In genomic region chr15:78811825-78812183, GRCh38 we compare ENCODE assay signal across 8 cellular contexts. TPM values are rescaled to one million over a fixed set of nuclear protein-coding genes. Genes with fewer than 3 reads are reported as not detected.
DNase-seq lines count a peak whose midpoint lies in the region; ATAC-seq and TF ChIP-seq lines count a peak whose summit lies in the region.

No MANE protein-coding gene starts in this region.

- ATAC-seq in left lobe of liver, result peak; percentile 6

- H3K27me3 Mint-ChIP-seq in activated T-cell treated with anti-CD3 and anti-CD28 coated beads, Interleukin-2, amount 50 U/mL, for 24 hours, result peaks cover 51% of the 10 kb centered on the region
- H3K27me3 Mint-ChIP-seq in activated T-helper 2 cell treated with anti-CD3 and anti-CD28 coated beads, Interferon-gamma antibody, Interleukin-2, Interleukin-4, amounts not matched to agents 10 μg/mL and 5 μg/mL and 100 μg/mL, durations not matched to agents 14 hours and 24 hours and 36 hours (ENCODE audit: low read depth), result peaks cover 43% of the 10 kb centered on the region
- H3K27me3 Mint-ChIP-seq in type B pancreatic cell, result peaks cover 15% of the 10 kb centered on the region

- DNase-seq in activated T-cell treated with anti-CD3 and anti-CD28 coated beads, Interleukin-2, amount 50 U/mL, for 24 hours, result no peak
- DNase-seq in activated T-cell treated with anti-CD3 and anti-CD28 coated beads, Interleukin-2, amount 50 U/mL, for 1 hour, result no peak
- DNase-seq in activated T-helper 2 cell treated with anti-CD3 and anti-CD28 coated beads, Interferon-gamma antibody, Interleukin-2, Interleukin-4, amounts not matched to agents 10 μg/mL and 5 μg/mL and 100 μg/mL, durations not matched to agents 14 hours and 24 hours and 36 hours (ENCODE audit: low spot score), result no peak
- DNase-seq in left lobe of liver (ENCODE audit: low spot score) (no peak), type B pancreatic cell (ENCODE audit: extremely low spot score, unreplicated experiment) (no peak), inferior parietal cortex (ENCODE audit: extremely low spot score) (no peak), SK-N-DZ (ENCODE audit: low spot score) (no peak), epidermal melanocyte (ENCODE audit: insufficient read length, low spot score) (no peak)

- H3K4me1 Mint-ChIP-seq in activated T-cell treated with anti-CD3 and anti-CD28 coated beads, Interleukin-2, amount 50 U/mL, for 24 hours (ENCODE audit: low read depth), result peaks cover 8% of the 10 kb centered on the region
- peaks cover 7% of the 10 kb centered on the region for H3K4me1 Mint-ChIP-seq in activated T-helper 2 cell treated with anti-CD3 and anti-CD28 coated beads, Interferon-gamma antibody, Interleukin-2, Interleukin-4, amounts not matched to agents 10 μg/mL and 5 μg/mL and 100 μg/mL, durations not matched to agents 14 hours and 24 hours and 36 hours (ENCODE audit: low read depth)
- peaks cover 17% of the 10 kb centered on the region for H3K4me1 Mint-ChIP-seq in type B pancreatic cell (ENCODE audit: unreplicated experiment)

- intact Hi-C loops in activated T-helper 2 cell treated with anti-CD3 and anti-CD28 coated beads, Interferon-gamma antibody, Interleukin-2, Interleukin-4, amounts not matched to agents 10 μg/mL and 5 μg/mL and 100 μg/mL, durations not matched to agents 14 hours and 24 hours and 36 hours (cut with micrococcal nuclease), result loop anchor here (5.0 kb wide), 1 partner anchor 60 kb away; the partner anchor contains the start of gene MORF4L1

- TF ChIP-seq CTCF in type B pancreatic cell (conservative IDR thresholded peaks at IDR 0.05), result no peak

- H3K4me3 Mint-ChIP-seq in activated T-cell treated with anti-CD3 and anti-CD28 coated beads, Interleukin-2, amount 50 U/mL, for 24 hours, result peak overlapping the region; percentile 62
- H3K4me3 Mint-ChIP-seq in activated T-helper 2 cell treated with anti-CD3 and anti-CD28 coated beads, Interferon-gamma antibody, Interleukin-2, Interleukin-4, amounts not matched to agents 10 μg/mL and 5 μg/mL and 100 μg/mL, durations not matched to agents 14 hours and 24 hours and 36 hours (ENCODE audit: low read depth), result peak overlapping the region; percentile 75
- peak overlapping the region; percentile 87 for H3K4me3 Mint-ChIP-seq in type B pancreatic cell

- peaks cover 6% of the 10 kb centered on the region for H3K9me3 Mint-ChIP-seq in activated T-cell treated with anti-CD3 and anti-CD28 coated beads, Interleukin-2, amount 50 U/mL, for 24 hours
- peaks cover 6% of the 10 kb centered on the region for H3K9me3 Mint-ChIP-seq in activated T-helper 2 cell treated with anti-CD3 and anti-CD28 coated beads, Interferon-gamma antibody, Interleukin-2, Interleukin-4, amounts not matched to agents 10 μg/mL and 5 μg/mL and 100 μg/mL, durations not matched to agents 14 hours and 24 hours and 36 hours
- no peaks in the 10 kb centered on the region for H3K9me3 Mint-ChIP-seq in type B pancreatic cell

- no peaks in the 10 kb centered on the region for H3K36me3 Mint-ChIP-seq in activated T-cell treated with anti-CD3 and anti-CD28 coated beads, Interleukin-2, amount 50 U/mL, for 24 hours (ENCODE audit: low read depth)
- H3K36me3 Mint-ChIP-seq in activated T-helper 2 cell treated with anti-CD3 and anti-CD28 coated beads, Interferon-gamma antibody, Interleukin-2, Interleukin-4, amounts not matched to agents 10 μg/mL and 5 μg/mL and 100 μg/mL, durations not matched to agents 14 hours and 24 hours and 36 hours (ENCODE audit: low read depth), result peaks cover 10% of the 10 kb centered on the region
- H3K36me3 Mint-ChIP-seq in type B pancreatic cell, result peaks cover 6% of the 10 kb centered on the region

- H3K27ac Mint-ChIP-seq in activated T-cell treated with anti-CD3 and anti-CD28 coated beads, Interleukin-2, amount 50 U/mL, for 24 hours, result no peak overlapping the region
- H3K27ac Mint-ChIP-seq in activated T-helper 2 cell treated with anti-CD3 and anti-CD28 coated beads, Interferon-gamma antibody, Interleukin-2, Interleukin-4, amounts not matched to agents 10 μg/mL and 5 μg/mL and 100 μg/mL, durations not matched to agents 14 hours and 24 hours and 36 hours, result no peak overlapping the region
- no peak overlapping the region for H3K27ac Mint-ChIP-seq in type B pancreatic cell

RNA-seq across cellular contexts. Expression of gene ADAMTS7, which starts 0.5 kb away (rescaled TPM):
- 6.9 and 7.2 TPM in 2 replicates for total RNA-seq in activated T-helper 2 cell treated with anti-CD3 and anti-CD28 coated beads, Interferon-gamma antibody, Interleukin-2, Interleukin-4, amounts not matched to agents 10 μg/mL and 5 μg/mL and 100 μg/mL, durations not matched to agents 14 hours and 24 hours and 36 hours
- total RNA-seq in left lobe of liver (0.86 TPM), type B pancreatic cell (ENCODE audit: low replicate concordance) (8.4 and 51.9 TPM in 2 replicates)
- 22.6 and 26.3 TPM in 2 replicates for polyA plus RNA-seq in SK-N-DZ (2014; cell fraction: cytosol; rRNA removed)
- 136 and 202 TPM in 2 replicates for polyA plus RNA-seq in SK-N-DZ (2014; cell fraction: nucleus; rRNA removed)
